9 cellular contexts compared by ENCODE assay signal in the genomic region with DNA sequence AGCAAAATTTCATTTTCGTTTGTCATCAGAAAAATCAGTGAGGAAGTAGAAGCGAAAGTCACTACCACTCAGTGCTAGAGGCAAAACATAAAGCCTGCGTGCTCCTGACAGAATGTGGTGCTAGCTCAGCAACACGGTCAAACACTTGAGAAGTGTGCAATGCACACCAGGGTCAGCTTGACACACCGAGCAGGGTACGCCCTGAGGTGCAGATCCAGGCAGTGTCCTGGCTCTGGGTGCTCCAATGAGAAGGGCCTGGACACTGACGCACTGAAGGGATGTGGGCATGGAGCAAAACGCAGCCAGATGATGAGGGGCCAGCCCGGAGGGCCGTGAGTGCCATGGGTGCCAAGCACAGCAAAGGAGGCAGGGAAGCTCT. TPM values are rescaled to one million over a fixed set of nuclear protein-coding genes. Genes with fewer than 3 reads are reported as not detected.
A peak's percentile ranks its signal among the peaks of the same experiment; 100 is the strongest.
DNase-seq lines count a peak whose midpoint lies in the region; ATAC-seq and TF ChIP-seq lines count a peak whose summit lies in the region.
"Had no signal": no experiment of that assay in that cellular context is flagged by ENCODE, and none has a peak within 500 bp of the region (broad histone marks: within the 10 kb centered on the region; RNA-seq: fewer than 3 reads in every experiment).

No MANE protein-coding gene starts in this region.

- 97% methylated on average over 10 of the region's 10 CpGs for WGBS in prostate gland

- H3K9me3 ChIP-seq in prostate gland = no peaks in the 10 kb centered on the region

- no peaks in the 10 kb centered on the region for H3K9me3 Mint-ChIP-seq in activated CD8-positive, alpha-beta T cell treated with anti-CD3 and anti-CD28 coated beads, Interleukin-2, amount 10 ng/mL, durations not matched to agents 7 days and 5 days (ENCODE audit: insufficient read depth)
- H3K9me3 Mint-ChIP-seq in natural killer cell = no peaks in the 10 kb centered on the region

- POLR2A ChIA-PET in activated CD8-positive, alpha-beta T cell treated with anti-CD3 and anti-CD28 coated beads, Interleukin-2, amount 10 ng/mL, durations not matched to agents 7 days and 5 days (lab: Charles Lee) = no interaction called here

- no peak for TF ChIP-seq POLR2A in prostate gland (IDR thresholded peaks at IDR 0.05)

- H3K27ac Mint-ChIP-seq in activated CD8-positive, alpha-beta T cell treated with anti-CD3 and anti-CD28 coated beads, Interleukin-2, amount 10 ng/mL, durations not matched to agents 7 days and 5 days = peak overlapping the region; percentile 89
- peak overlapping the region; percentile 85 for H3K27ac Mint-ChIP-seq in natural killer cell

- intact Hi-C loops in natural killer cell (cut with micrococcal nuclease) (no loop called here), prostate gland (cut with DNase I) (loop anchor here (5.0 kb wide), 1 partner anchor 47 kb away; a partner anchor contains a TSS), posterior vena cava (cut with DNase I) (no loop called here)

- no peaks in the 10 kb centered on the region for H3K27me3 Mint-ChIP-seq in activated CD8-positive, alpha-beta T cell treated with anti-CD3 and anti-CD28 coated beads, Interleukin-2, amount 10 ng/mL, durations not matched to agents 7 days and 5 days (ENCODE audit: low read depth)
- H3K27me3 Mint-ChIP-seq in natural killer cell (ENCODE audit: low read depth in 2 of 2) = no peaks in the 10 kb centered on the region

- TF ChIP-seq CTCF in natural killer cell (IDR thresholded peaks at IDR 0.05) (no peak), prostate gland (IDR thresholded peaks at IDR 0.05) (no peak)

- H3K4me3 Mint-ChIP-seq in activated CD8-positive, alpha-beta T cell treated with anti-CD3 and anti-CD28 coated beads, Interleukin-2, amount 10 ng/mL, durations not matched to agents 7 days and 5 days = peak overlapping the region; percentile 19
- peak overlapping the region; percentile 68 for H3K4me3 Mint-ChIP-seq in natural killer cell

- H3K4me1 Mint-ChIP-seq in activated CD8-positive, alpha-beta T cell treated with anti-CD3 and anti-CD28 coated beads, Interleukin-2, amount 10 ng/mL, durations not matched to agents 7 days and 5 days (ENCODE audit: low read depth) = peaks cover 53% of the 10 kb centered on the region
- H3K4me1 Mint-ChIP-seq in natural killer cell = peaks cover 26 to 39% of the 10 kb centered on the region in 2 donors

- H3K36me3 ChIP-seq in prostate gland = peaks cover 0 to 5% of the 10 kb centered on the region in 2 donors

- peaks cover 40% of the 10 kb centered on the region for H3K36me3 Mint-ChIP-seq in activated CD8-positive, alpha-beta T cell treated with anti-CD3 and anti-CD28 coated beads, Interleukin-2, amount 10 ng/mL, durations not matched to agents 7 days and 5 days (ENCODE audit: low read depth)
- H3K36me3 Mint-ChIP-seq in natural killer cell = no peaks in the 10 kb centered on the region

- peak; percentile 75 for DNase-seq in activated effector memory CD4-positive, alpha-beta T cell treated with anti-CD3 and anti-CD28 coated beads, Interleukin-2, amount 50 U/mL, for 16 hours
- DNase-seq in activated effector memory CD4-positive, alpha-beta T cell treated with Interleukin-2 at 50 U/mL for 16 hours = no peak
- no peak for DNase-seq in activated CD8-positive, alpha-beta T cell treated with anti-CD3 and anti-CD28 coated beads, Interleukin-2, amount 10 ng/mL, durations not matched to agents 7 days and 5 days
- DNase-seq in natural killer cell (no peak), NCI-H1105 treated with DMSO at 0.1 percent for 48 hours (lab: John Stamatoyannopoulos, UW) (no peak), prostate gland (ENCODE audit: low spot score) (no peak), posterior vena cava (ENCODE audit: low spot score) (no peak)

- no peaks in the 10 kb centered on the region for H3K27me3 ChIP-seq in prostate gland (replicated peaks; ENCODE audit: insufficient read depth)

- H3K27ac ChIP-seq in prostate gland = no peak overlapping the region
- H3K27ac ChIP-seq: C4-2B had no signal

- ATAC-seq in HG02973 (IDR thresholded peaks at IDR 0.05; ENCODE audit: unreplicated experiment) (peak; percentile 45), natural killer cell (no peak)
- no peak for ATAC-seq in activated CD8-positive, alpha-beta T cell treated with anti-CD3 and anti-CD28 coated beads, Interleukin-2, amount 10 ng/mL, durations not matched to agents 7 days and 5 days

- CTCF ChIA-PET in activated CD8-positive, alpha-beta T cell treated with anti-CD3 and anti-CD28 coated beads, Interleukin-2, amount 10 ng/mL, durations not matched to agents 7 days and 5 days (lab: Charles Lee) = interaction anchor here (0.6 to 4.1 kb wide), 13 partner anchors 9 to 191 kb away, joined by 3 to 18 read pairs (median 4); no protein-coding TSS in a partner anchor

- H3K4me1 ChIP-seq in prostate gland (replicated peaks) = peaks cover 4% of the 10 kb centered on the region

- H3K4me3 ChIP-seq in prostate gland = no peak overlapping the region

RNA-seq across cellular contexts. Expression of a gene that starts 5.9 kb away (rescaled TPM):
- 10 to 100 TPM; 46.9 to 48.7 TPM for total RNA-seq in activated CD8-positive, alpha-beta T cell treated with anti-CD3 and anti-CD28 coated beads, Interleukin-2, amount 10 ng/mL, durations not matched to agents 7 days and 5 days
- total RNA-seq in natural killer cell (100 to 1,000 TPM in 1 of 3 donors, 10 to 100 TPM in 2; 65.1 to 106 (median 84.5) TPM), prostate gland (100 to 1,000 TPM in 1 of 2 donors, 10 to 100 TPM in 1; 81.3 to 180 TPM), posterior vena cava (10 to 100 TPM; 18.3 to 45.4 TPM)

RNA-seq across cellular contexts. Expression of a gene that starts 48.8 kb away (rescaled TPM):
- total RNA-seq in activated CD8-positive, alpha-beta T cell treated with anti-CD3 and anti-CD28 coated beads, Interleukin-2, amount 10 ng/mL, durations not matched to agents 7 days and 5 days = 10 to 100 TPM; 25.6 to 28.1 TPM
- 10 to 100 TPM; 13.5 to 17.0 (median 15.4) TPM for total RNA-seq in natural killer cell
- 10 to 100 TPM; 13.3 to 25.7 TPM for total RNA-seq in prostate gland
- 1 to 10 TPM; 7.9 to 8.7 TPM for total RNA-seq in posterior vena cava
